In the genomic region with DNA sequence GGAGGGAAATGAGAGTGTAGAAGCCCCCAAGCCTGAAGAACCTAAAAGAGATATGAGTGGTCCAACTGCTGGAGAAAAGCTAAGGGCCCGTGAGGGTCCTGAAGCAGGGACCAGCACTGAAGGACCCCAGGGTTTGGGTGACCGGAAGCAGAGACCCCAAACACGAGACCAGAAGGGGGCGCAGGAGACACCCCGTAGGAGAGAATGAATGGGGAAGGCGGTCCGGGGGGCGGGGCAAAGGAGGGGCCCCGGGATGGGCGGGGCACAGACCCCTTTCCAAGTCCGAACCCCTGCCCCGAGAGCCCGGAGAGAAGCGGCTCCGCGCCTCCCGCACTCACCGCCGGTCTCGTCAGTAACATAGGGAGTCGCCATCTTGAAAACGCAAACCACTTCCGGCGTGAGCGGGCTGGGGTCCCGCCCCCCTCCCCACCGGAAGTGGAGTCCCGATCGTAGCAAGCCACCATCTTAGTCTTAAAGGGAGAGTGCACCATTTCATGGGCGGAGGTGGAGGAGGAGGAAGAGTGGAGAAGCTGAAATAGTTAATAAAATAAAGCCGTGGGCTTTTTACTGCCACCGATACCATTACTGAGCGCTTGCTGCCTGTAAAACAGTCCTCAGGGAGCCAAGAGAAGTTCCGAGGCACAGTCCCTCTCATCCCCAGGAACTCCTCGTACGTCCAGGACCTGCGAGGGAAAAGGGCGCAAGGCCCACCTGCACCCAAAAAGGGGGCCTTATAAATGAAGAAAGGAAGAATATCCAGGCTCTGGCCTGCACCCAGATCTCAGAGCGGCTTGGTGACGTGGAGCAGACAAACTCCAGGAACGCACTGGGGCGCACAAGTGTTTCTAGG, we compare ENCODE assay signal across 1 cellular context.
TF ChIP-seq lines count a peak whose summit lies in the region.

No MANE protein-coding gene starts in this region.

TF ChIP-seq in HepG2, 621 proteins besides CTCF, POLR2A, EP300 and RAD21 (continued from another document and continues in another):
- TF ChIP-seq ZNF557 (CRISPR knock-in tag; IDR thresholded peaks at IDR 0.05) (peak; percentile 66; the same call in 1 of the 2 replicates), IKZF4 (CRISPR knock-in tag; IDR thresholded peaks at IDR 0.05; ENCODE audit: borderline replicate concordance, low read depth, not compliant biosample characterization) (no peak), ZNF446 (CRISPR knock-in tag; IDR thresholded peaks at IDR 0.05) (0 out of 2 replicates have a peak, but pooled peaks have one; percentile 18), SMC3 (IDR thresholded peaks at IDR 0.05; ENCODE audit: low read length) (no peak), PAWR (CRISPR knock-in tag; IDR thresholded peaks at IDR 0.05; ENCODE audit: borderline replicate concordance) (no peak), MXI1 (IDR thresholded peaks at IDR 0.05; ENCODE audit: borderline replicate concordance, low read depth, low read length) (peak; percentile 23; the same call in 1 of the 3 replicates), GATAD1 (CRISPR knock-in tag; IDR thresholded peaks at IDR 0.05) (peak; percentile 86), MED13 (CRISPR knock-in tag; IDR thresholded peaks at IDR 0.05) (peak; percentile 16; the same call in 1 of the 2 replicates), ZNF329 (CRISPR knock-in tag; IDR thresholded peaks at IDR 0.05; ENCODE audit: low read depth) (no peak), ZNF790 (CRISPR knock-in tag; IDR thresholded peaks at IDR 0.05; ENCODE audit: borderline replicate concordance) (no peak), SPEN (CRISPR knock-in tag; IDR thresholded peaks at IDR 0.05; ENCODE audit: low read depth) (peak; percentile 22; the same call in 1 of the 2 replicates), SP1 (IDR thresholded peaks at IDR 0.05) (no peak), SP1 (CRISPR knock-in tag; IDR thresholded peaks at IDR 0.05) (peak; percentile 64; the same call in 1 of the 2 replicates), SMAD1 (CRISPR knock-in tag; IDR thresholded peaks at IDR 0.05; ENCODE audit: borderline replicate concordance, low read depth) (no peak), FOXA1 (IDR thresholded peaks at IDR 0.05) (no peak), FOXA1 (CRISPR knock-in tag; IDR thresholded peaks at IDR 0.05) (no peak), ZNF598 (CRISPR knock-in tag; IDR thresholded peaks at IDR 0.05; ENCODE audit: borderline replicate concordance) (no peak), MXD4 (CRISPR knock-in tag; IDR thresholded peaks at IDR 0.05) (0 out of 2 replicates have a peak, but pooled peaks have one; percentile 25), FOSL2 (CRISPR knock-in tag; IDR thresholded peaks at IDR 0.05) (peak; percentile 19; the same call in 1 of the 2 replicates), KAT7 (CRISPR knock-in tag; IDR thresholded peaks at IDR 0.05; ENCODE audit: borderline replicate concordance) (peak; percentile 43), ETV5 (CRISPR knock-in tag; IDR thresholded peaks at IDR 0.05; ENCODE audit: borderline replicate concordance) (peak; percentile 92), POGZ (CRISPR knock-in tag; IDR thresholded peaks at IDR 0.05) (peak; percentile 13; the same call in 1 of the 2 replicates), POLR2AphosphoS2 (IDR thresholded peaks at IDR 0.05; ENCODE audit: low read depth, low read length) (no peak), SYNCRIP (IDR thresholded peaks at IDR 0.05; ENCODE audit: insufficient read depth, low read depth, low read length) (no peak), ZBTB7A (CRISPR knock-in tag; IDR thresholded peaks at IDR 0.05) (peak; percentile 86), HOXA9 (CRISPR knock-in tag; IDR thresholded peaks at IDR 0.05; ENCODE audit: borderline replicate concordance) (no peak), ZNF160 (CRISPR knock-in tag; IDR thresholded peaks at IDR 0.05) (no peak; the same call in 1 of the 2 replicates), SMARCE1 (IDR thresholded peaks at IDR 0.05; ENCODE audit: borderline replicate concordance) (no peak), POLR2G (IDR thresholded peaks at IDR 0.05; ENCODE audit: low read depth, low read length) (peak; percentile 75), PLRG1 (conservative IDR thresholded peaks at IDR 0.05) (no peak), MED8 (CRISPR knock-in tag; IDR thresholded peaks at IDR 0.05; ENCODE audit: insufficient replicate concordance) (peak; percentile 64), MZF1 (CRISPR knock-in tag; IDR thresholded peaks at IDR 0.05; ENCODE audit: borderline replicate concordance) (no peak), NFYC (CRISPR knock-in tag; IDR thresholded peaks at IDR 0.05) (no peak), ZNF232 (CRISPR knock-in tag; IDR thresholded peaks at IDR 0.05; ENCODE audit: borderline replicate concordance) (peak; percentile 11; the same call in 1 of the 2 replicates), ZNF263 (CRISPR knock-in tag; IDR thresholded peaks at IDR 0.05) (no peak), SP5 (CRISPR knock-in tag; IDR thresholded peaks at IDR 0.05; ENCODE audit: borderline replicate concordance, low read depth) (peak; percentile 67; the same call in 1 of the 2 replicates), ZNF33A (CRISPR knock-in tag; IDR thresholded peaks at IDR 0.05; ENCODE audit: borderline replicate concordance) (0 out of 2 replicates have a peak, but pooled peaks have one; percentile 71)
- TF ChIP-seq, protein P1, sequence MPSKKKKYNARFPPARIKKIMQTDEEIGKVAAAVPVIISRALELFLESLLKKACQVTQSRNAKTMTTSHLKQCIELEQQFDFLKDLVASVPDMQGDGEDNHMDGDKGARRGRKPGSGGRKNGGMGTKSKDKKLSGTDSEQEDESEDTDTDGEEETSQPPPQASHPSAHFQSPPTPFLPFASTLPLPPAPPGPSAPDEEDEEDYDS (CRISPR knock-in tag; IDR thresholded peaks at IDR 0.05) = peak; percentile 32; the same call in 1 of the 2 replicates
- TF ChIP-seq, protein P2, sequence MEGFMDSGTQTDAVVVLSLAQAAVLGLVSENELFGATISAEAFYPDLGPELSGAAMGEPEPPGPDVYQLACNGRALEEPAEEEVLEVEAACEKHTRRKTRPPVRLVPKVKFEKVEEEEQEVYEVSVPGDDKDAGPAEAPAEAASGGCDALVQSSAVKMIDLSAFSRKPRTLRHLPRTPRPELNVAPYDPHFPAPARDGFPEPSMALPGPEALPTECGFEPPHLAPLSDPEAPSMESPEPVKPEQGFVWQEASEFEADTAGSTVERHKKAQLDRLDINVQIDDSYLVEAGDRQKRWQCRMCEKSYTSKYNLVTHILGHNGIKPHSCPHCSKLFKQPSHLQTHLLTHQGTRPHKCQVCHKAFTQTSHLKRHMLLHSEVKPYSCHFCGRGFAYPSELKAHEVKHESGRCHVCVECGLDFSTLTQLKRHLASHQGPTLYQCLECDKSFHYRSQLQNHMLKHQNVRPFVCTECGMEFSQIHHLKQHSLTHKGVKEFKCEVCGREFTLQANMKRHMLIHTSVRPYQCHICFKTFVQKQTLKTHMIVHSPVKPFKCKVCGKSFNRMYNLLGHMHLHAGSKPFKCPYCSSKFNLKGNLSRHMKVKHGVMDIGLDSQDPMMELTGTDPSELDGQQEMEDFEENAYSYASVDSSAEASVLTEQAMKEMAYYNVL (CRISPR knock-in tag; IDR thresholded peaks at IDR 0.05; ENCODE audit: borderline replicate concordance) = no peak; the same call in 1 of the 2 replicates
- TF ChIP-seq, protein P3, sequence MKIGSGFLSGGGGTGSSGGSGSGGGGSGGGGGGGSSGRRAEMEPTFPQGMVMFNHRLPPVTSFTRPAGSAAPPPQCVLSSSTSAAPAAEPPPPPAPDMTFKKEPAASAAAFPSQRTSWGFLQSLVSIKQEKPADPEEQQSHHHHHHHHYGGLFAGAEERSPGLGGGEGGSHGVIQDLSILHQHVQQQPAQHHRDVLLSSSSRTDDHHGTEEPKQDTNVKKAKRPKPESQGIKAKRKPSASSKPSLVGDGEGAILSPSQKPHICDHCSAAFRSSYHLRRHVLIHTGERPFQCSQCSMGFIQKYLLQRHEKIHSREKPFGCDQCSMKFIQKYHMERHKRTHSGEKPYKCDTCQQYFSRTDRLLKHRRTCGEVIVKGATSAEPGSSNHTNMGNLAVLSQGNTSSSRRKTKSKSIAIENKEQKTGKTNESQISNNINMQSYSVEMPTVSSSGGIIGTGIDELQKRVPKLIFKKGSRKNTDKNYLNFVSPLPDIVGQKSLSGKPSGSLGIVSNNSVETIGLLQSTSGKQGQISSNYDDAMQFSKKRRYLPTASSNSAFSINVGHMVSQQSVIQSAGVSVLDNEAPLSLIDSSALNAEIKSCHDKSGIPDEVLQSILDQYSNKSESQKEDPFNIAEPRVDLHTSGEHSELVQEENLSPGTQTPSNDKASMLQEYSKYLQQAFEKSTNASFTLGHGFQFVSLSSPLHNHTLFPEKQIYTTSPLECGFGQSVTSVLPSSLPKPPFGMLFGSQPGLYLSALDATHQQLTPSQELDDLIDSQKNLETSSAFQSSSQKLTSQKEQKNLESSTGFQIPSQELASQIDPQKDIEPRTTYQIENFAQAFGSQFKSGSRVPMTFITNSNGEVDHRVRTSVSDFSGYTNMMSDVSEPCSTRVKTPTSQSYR (CRISPR knock-in tag; IDR thresholded peaks at IDR 0.05; ENCODE audit: borderline replicate concordance) = peak; percentile 72
- TF ChIP-seq, protein P4, sequence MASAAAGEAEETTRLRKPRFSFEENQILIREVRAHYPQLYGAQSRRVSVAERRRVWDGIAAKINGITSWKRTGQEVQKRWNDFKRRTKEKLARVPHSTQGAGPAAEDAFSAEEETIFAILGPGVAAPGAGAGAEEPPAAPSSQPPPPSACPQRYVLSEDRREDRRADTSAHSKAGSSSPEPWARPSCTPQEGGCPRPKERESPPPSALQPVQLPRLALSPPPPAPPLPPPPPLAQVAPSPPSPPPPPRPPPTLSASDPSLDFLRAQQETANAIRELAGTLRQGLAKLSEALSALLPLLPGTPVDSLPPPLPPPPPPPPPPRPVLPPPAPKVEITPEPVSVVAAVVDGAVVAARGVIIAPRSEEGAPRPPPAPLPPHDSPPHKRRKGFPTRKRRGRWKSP (CRISPR knock-in tag; IDR thresholded peaks at IDR 0.05) = no peak; the same call in 1 of the 2 replicates
- TF ChIP-seq, protein P5, sequence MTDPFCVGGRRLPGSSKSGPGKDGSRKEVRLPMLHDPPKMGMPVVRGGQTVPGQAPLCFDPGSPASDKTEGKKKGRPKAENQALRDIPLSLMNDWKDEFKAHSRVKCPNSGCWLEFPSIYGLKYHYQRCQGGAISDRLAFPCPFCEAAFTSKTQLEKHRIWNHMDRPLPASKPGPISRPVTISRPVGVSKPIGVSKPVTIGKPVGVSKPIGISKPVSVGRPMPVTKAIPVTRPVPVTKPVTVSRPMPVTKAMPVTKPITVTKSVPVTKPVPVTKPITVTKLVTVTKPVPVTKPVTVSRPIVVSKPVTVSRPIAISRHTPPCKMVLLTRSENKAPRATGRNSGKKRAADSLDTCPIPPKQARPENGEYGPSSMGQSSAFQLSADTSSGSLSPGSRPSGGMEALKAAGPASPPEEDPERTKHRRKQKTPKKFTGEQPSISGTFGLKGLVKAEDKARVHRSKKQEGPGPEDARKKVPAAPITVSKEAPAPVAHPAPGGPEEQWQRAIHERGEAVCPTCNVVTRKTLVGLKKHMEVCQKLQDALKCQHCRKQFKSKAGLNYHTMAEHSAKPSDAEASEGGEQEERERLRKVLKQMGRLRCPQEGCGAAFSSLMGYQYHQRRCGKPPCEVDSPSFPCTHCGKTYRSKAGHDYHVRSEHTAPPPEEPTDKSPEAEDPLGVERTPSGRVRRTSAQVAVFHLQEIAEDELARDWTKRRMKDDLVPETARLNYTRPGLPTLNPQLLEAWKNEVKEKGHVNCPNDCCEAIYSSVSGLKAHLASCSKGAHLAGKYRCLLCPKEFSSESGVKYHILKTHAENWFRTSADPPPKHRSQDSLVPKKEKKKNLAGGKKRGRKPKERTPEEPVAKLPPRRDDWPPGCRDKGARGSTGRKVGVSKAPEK (CRISPR knock-in tag; IDR thresholded peaks at IDR 0.05; ENCODE audit: borderline replicate concordance) = no peak
- TF ChIP-seq, protein P6, sequence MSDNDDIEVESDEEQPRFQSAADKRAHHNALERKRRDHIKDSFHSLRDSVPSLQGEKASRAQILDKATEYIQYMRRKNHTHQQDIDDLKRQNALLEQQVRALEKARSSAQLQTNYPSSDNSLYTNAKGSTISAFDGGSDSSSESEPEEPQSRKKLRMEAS (IDR thresholded peaks at IDR 0.05) = 0 out of 2 replicates have a peak, but pooled peaks have one; percentile 19
- TF ChIP-seq, protein P7, sequence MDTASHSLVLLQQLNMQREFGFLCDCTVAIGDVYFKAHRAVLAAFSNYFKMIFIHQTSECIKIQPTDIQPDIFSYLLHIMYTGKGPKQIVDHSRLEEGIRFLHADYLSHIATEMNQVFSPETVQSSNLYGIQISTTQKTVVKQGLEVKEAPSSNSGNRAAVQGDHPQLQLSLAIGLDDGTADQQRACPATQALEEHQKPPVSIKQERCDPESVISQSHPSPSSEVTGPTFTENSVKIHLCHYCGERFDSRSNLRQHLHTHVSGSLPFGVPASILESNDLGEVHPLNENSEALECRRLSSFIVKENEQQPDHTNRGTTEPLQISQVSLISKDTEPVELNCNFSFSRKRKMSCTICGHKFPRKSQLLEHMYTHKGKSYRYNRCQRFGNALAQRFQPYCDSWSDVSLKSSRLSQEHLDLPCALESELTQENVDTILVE (CRISPR knock-in tag; IDR thresholded peaks at IDR 0.05) = peak; percentile 100
- TF ChIP-seq, protein P8, sequence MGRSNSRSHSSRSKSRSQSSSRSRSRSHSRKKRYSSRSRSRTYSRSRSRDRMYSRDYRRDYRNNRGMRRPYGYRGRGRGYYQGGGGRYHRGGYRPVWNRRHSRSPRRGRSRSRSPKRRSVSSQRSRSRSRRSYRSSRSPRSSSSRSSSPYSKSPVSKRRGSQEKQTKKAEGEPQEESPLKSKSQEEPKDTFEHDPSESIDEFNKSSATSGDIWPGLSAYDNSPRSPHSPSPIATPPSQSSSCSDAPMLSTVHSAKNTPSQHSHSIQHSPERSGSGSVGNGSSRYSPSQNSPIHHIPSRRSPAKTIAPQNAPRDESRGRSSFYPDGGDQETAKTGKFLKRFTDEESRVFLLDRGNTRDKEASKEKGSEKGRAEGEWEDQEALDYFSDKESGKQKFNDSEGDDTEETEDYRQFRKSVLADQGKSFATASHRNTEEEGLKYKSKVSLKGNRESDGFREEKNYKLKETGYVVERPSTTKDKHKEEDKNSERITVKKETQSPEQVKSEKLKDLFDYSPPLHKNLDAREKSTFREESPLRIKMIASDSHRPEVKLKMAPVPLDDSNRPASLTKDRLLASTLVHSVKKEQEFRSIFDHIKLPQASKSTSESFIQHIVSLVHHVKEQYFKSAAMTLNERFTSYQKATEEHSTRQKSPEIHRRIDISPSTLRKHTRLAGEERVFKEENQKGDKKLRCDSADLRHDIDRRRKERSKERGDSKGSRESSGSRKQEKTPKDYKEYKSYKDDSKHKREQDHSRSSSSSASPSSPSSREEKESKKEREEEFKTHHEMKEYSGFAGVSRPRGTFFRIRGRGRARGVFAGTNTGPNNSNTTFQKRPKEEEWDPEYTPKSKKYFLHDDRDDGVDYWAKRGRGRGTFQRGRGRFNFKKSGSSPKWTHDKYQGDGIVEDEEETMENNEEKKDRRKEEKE (IDR thresholded peaks at IDR 0.05) = no peak
- TF ChIP-seq, protein P9, sequence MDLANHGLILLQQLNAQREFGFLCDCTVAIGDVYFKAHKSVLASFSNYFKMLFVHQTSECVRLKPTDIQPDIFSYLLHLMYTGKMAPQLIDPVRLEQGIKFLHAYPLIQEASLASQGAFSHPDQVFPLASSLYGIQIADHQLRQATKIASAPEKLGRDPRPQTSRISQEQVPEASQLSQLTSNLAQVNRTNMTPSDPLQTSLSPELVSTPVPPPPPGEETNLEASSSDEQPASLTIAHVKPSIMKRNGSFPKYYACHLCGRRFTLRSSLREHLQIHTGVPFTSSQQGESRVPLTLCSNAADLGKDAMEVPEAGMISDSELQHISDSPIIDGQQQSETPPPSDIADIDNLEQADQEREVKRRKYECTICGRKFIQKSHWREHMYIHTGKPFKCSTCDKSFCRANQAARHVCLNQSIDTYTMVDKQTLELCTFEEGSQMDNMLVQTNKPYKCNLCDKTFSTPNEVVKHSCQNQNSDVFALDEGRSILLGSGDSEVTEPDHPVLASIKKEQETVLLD (CRISPR knock-in tag; IDR thresholded peaks at IDR 0.05; ENCODE audit: low read depth) = peak; percentile 99
